In genomic region chr6:90184334-90185298, GRCh38 we compare ENCODE assay signal across 1 cellular context.
TF ChIP-seq lines count a peak whose summit lies in the region.

No MANE protein-coding gene starts in this region.

TF ChIP-seq in HepG2, 621 proteins besides CTCF, POLR2A, EP300 and RAD21 (continued from another document):
- TF ChIP-seq ZNF597 (CRISPR knock-in tag; IDR thresholded peaks at IDR 0.05): no peak
- no peak for TF ChIP-seq ESRRA (CRISPR knock-in tag; IDR thresholded peaks at IDR 0.05; ENCODE audit: low read depth)
- no peak for TF ChIP-seq ZNF558 (CRISPR knock-in tag; IDR thresholded peaks at IDR 0.05; ENCODE audit: borderline replicate concordance)
- TF ChIP-seq ATF1 (CRISPR knock-in tag; IDR thresholded peaks at IDR 0.05): no peak
- no peak for TF ChIP-seq USF2 (IDR thresholded peaks at IDR 0.05; ENCODE audit: low read depth, low read length)
- no peak for TF ChIP-seq USF2 (CRISPR knock-in tag; IDR thresholded peaks at IDR 0.05; ENCODE audit: borderline replicate concordance)
- TF ChIP-seq HNF4G (IDR thresholded peaks at IDR 0.05; ENCODE audit: borderline replicate concordance, low read depth, low read length): no peak
- no peak for TF ChIP-seq HNF4G (CRISPR knock-in tag; IDR thresholded peaks at IDR 0.05; ENCODE audit: borderline replicate concordance, low read depth)
- TF ChIP-seq ZNF335 (CRISPR knock-in tag; IDR thresholded peaks at IDR 0.05): no peak
- TF ChIP-seq ZBTB20 (CRISPR knock-in tag; IDR thresholded peaks at IDR 0.05; ENCODE audit: borderline replicate concordance, low read depth): no peak
